Comparison of ENCODE assay signal across 8 cellular contexts in genomic region chr10:102245101-102245931, GRCh38. TPM values are rescaled to one million over a fixed set of nuclear protein-coding genes. Genes with fewer than 3 reads are reported as not detected.
DNase-seq lines count a peak whose midpoint lies in the region; ATAC-seq and TF ChIP-seq lines count a peak whose summit lies in the region.

Gene GBF1, plus strand, starts transcription at chr10:102245532. Its CDS starts 13,407 bp downstream, at chr10:102258939.

- peak; percentile 86 for ATAC-seq in GM19397 (IDR thresholded peaks at IDR 0.05; ENCODE audit: unreplicated experiment)
- peak; percentile 88 for ATAC-seq in HG03571 (IDR thresholded peaks at IDR 0.05; ENCODE audit: unreplicated experiment)
- ATAC-seq in left lung: peak; percentile 92

- TF ChIP-seq CTCF in CD14-positive monocyte (IDR thresholded peaks at IDR 0.05) (no peak), left lung (IDR thresholded peaks at IDR 0.05) (no peak)

- H3K27ac Mint-ChIP-seq in CD14-positive monocyte: peak within 1 kb of the TSS; percentile 96 to 99 (median 98)

- peak within 1 kb of the TSS; percentile 95 for H3K4me3 ChIP-seq in left lung

- peak within 1 kb of the TSS; percentile 97 to 99 for H3K4me3 Mint-ChIP-seq in CD14-positive monocyte

- H3K36me3 ChIP-seq in left lung: no peaks in the 10 kb centered on the region

- peak within 1 kb of the TSS; percentile 85 to 95 for H3K27ac ChIP-seq in left lung

- H3K27me3 ChIP-seq in left lung: peaks cover 0 to 22% of the 10 kb centered on the region in 2 donors

- peaks cover 11% of the 10 kb centered on the region in 2 donors for H3K36me3 Mint-ChIP-seq in CD14-positive monocyte

- no peaks in the 10 kb centered on the region for H3K9me3 ChIP-seq in left lung

- peaks cover 33 to 57% of the 10 kb centered on the region in 2 donors for H3K4me1 ChIP-seq in left lung

- intact Hi-C loops in CD14-positive monocyte (cut with micrococcal nuclease): loop anchor here in 1 of 2 donors (2.0 kb wide), 1 partner anchor 19 kb away; the partner anchor contains the start of gene ELOVL3
- intact Hi-C loops in left lung (cut with DNase I): no loop called here

- peaks cover 46% of the 10 kb centered on the region for H3K4me1 Mint-ChIP-seq in CD14-positive monocyte

- H3K27me3 Mint-ChIP-seq in CD14-positive monocyte (ENCODE audit: low read depth in 3 of 3): peaks cover 21 to 27% (median 25%) of the 10 kb centered on the region in 3 donors

- peaks cover 0 to 15% (median 9%) of the 10 kb centered on the region in 7 donors for H3K9me3 Mint-ChIP-seq in CD14-positive monocyte

- DNase-seq in CD14-positive monocyte (ENCODE audit: low spot score) (peak; percentile 93), NCI-H82 (lab: John Stamatoyannopoulos, UW) (peak; percentile 99), dermis blood vessel endothelial cell (peak; percentile 100), left lung (peak; percentile 93)
- DNase-seq in activated CD4-positive, alpha-beta T cell treated with anti-CD3 and anti-CD28 coated beads, Interleukin-2, amount 50 U/mL, for 48 hours: peak; percentile 83 to 89
- peak; percentile 77 to 78 for DNase-seq in stimulated activated CD4-positive, alpha-beta T cell treated with anti-CD3 and anti-CD28 coated beads, Interleukin-2, amount 100 ng/mL, for 48 hours

RNA-seq across cellular contexts. Expression of gene GBF1, which starts in this region (rescaled TPM):
- 10 to 100 TPM in 1 of 2 donors, 1 to 10 TPM in 1; 4.2 to 11.9 TPM for polyA plus RNA-seq in CD14-positive monocyte
- total RNA-seq in dermis blood vessel endothelial cell (17.5 and 40.3 TPM in 2 replicates), left lung (10 to 100 TPM; 48.7 to 53.4 TPM)

Comparison
In these comparisons a context has a peak if more than half of its experiments do, and no peak if none do; other contexts are left out.
1. Peak in every context shown above with its lines: DNase-seq, ATAC-seq, H3K4me3 ChIP-seq and H3K27ac ChIP-seq.